ENCODE assay signal across 15 cellular contexts in the genomic region with DNA sequence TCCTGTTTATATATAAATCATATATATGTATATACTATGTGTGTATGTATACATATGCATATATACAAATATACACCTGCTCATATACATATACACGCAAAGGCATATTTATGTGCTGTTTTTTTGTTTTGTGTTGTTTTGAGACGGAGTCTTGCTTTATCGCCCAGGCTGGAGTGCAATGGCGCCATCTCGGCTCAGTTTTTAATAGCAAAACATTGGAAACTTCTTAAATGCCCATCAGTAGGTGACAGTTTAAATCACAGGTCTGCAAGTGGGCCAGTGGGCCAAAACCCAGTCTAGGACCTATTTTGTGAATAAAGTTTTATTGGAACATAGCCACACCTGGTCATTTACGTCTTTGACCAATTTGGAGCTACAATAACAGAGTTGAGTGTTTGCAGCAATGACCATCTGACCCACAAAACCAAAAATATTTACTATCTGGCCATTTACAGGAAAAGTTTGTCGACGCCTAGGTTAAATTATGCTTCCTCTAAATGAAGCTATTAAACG.
DNase-seq lines count a peak whose midpoint lies in the region; ATAC-seq, FAIRE-seq and TF ChIP-seq lines count a peak whose summit lies in the region.
"Had no signal": no experiment of that assay in that cellular context is flagged by ENCODE, and none has a peak within 500 bp of the region (broad histone marks: within the 10 kb centered on the region; RNA-seq: fewer than 3 reads in every experiment).

No MANE protein-coding gene starts in this region.

- ATAC-seq in GM21723 (IDR thresholded peaks at IDR 0.05; ENCODE audit: unreplicated experiment) = no peak
- ATAC-seq: stimulated activated naive CD8-positive, alpha-beta T cell treated with anti-CD3 and anti-CD28 coated beads, Interleukin-15, amount 100 ng/mL, for 72 hours had no signal

- no peak for TF ChIP-seq EP300 in transverse colon (IDR thresholded peaks at IDR 0.05; ENCODE audit: low read depth)

- H3K27me3 ChIP-seq in SJSA1 (replicated peaks) = no peaks in the 10 kb centered on the region
- H3K27me3 ChIP-seq in endothelial cell of umbilical vein (ENCODE audit: control insufficient read depth in 2 of 2, insufficient read depth in 2 of 2, low read length in 2 of 2) = no peaks in the 10 kb centered on the region
- no peaks in the 10 kb centered on the region for H3K27me3 ChIP-seq in transverse colon

- dilution Hi-C loops in endothelial cell of umbilical vein (cut with MboI; ENCODE audit: extremely low pct_ligation_motif_present, low sequenced_read_pairs) = loop anchor here (25.0 kb wide), 1 partner anchor 384 kb away; the partner anchor contains the start of gene IRF2BP2

- no peaks in the 10 kb centered on the region for H3K9me3 Mint-ChIP-seq in nephron

- peak overlapping the region; percentile 68 for H3K9ac ChIP-seq in endothelial cell of umbilical vein (replicated peaks; ENCODE audit: extremely low read depth, insufficient read depth, low read length)

- H3K9me1 ChIP-seq in endothelial cell of umbilical vein (replicated peaks; ENCODE audit: control insufficient read depth, extremely low read depth, insufficient read depth, low read length) = no peaks in the 10 kb centered on the region

- H4K20me1 ChIP-seq in endothelial cell of umbilical vein (replicated peaks; ENCODE audit: control insufficient read depth, extremely low read depth, insufficient read depth, low read length) = no peaks in the 10 kb centered on the region

- WGBS in transverse colon (ENCODE audit: low coverage in 1 of 2), 2 donors = 88 to 89% methylated on average over 9 of the region's 9 CpGs

- H2AFZ ChIP-seq in endothelial cell of umbilical vein (ENCODE audit: low read depth, low read length) = no peak overlapping the region

- DNase-seq in SJSA1 (ENCODE audit: low read depth in 1 of 2, low spot score in 2 of 2) = no peak
- peak; percentile 34 for DNase-seq in endothelial cell of umbilical vein (ENCODE audit: low read depth, low spot score)
- DNase-seq in transverse colon = no peak
- no peak for DNase-seq in HuH-7 (ENCODE audit: low spot score)
- no peak for DNase-seq in activated CD4-positive, alpha-beta T cell treated with anti-CD3 and anti-CD28 coated beads for 48 hours
- DNase-seq: activated T-cell treated with anti-CD3 and anti-CD28 coated beads for 4 hours; Caco-2; hippocampal formation; KG1; mesendoderm; NCI-H1694; NCI-H69; stimulated activated naive CD8-positive, alpha-beta T cell treated with anti-CD3 and anti-CD28 coated beads, Interleukin-15, amount 100 ng/mL, for 72 hours had no signal

- CTCF ChIA-PET in endothelial cell of umbilical vein (lab: Charles Lee) = interaction anchor here (0.7 to 2.3 kb wide), 10 partner anchors 9 to 399 kb away, joined by 3 to 11 read pairs (median 4); no protein-coding TSS in a partner anchor

- in situ Hi-C loops in transverse colon (cut with MboI; ENCODE audit: low pct_ligation_motif_present in 1 of 4, low pct_unique_long_range_greater_than_20kb in 1 of 4, low sequenced_read_pairs in 3 of 4) = no loop called here

- BruUV-seq in endothelial cell of umbilical vein (replicated peaks; lab: Mats Ljungman, UMichigan) = no TSS peak

- no peak for TF ChIP-seq POLR2A in endothelial cell of umbilical vein (IDR thresholded peaks at IDR 0.05; ENCODE audit: low read depth, low read length)
- TF ChIP-seq POLR2A in transverse colon (IDR thresholded peaks at IDR 0.05) = no peak

- peak overlapping the region in 2 of 3 experiments; percentile 70 to 85 for H3K27ac Mint-ChIP-seq in nephron
- H3K27ac Mint-ChIP-seq: stimulated activated naive CD8-positive, alpha-beta T cell treated with anti-CD3 and anti-CD28 coated beads, Interleukin-15, amount 100 ng/mL, for 72 hours had no signal

- no peak overlapping the region for H3K4me3 ChIP-seq in SJSA1
- H3K4me3 ChIP-seq in endothelial cell of umbilical vein (replicated peaks in 1 of 3; ENCODE audit: insufficient read depth in 1 of 3, low read depth in 1 of 3, low read length in 3 of 3) = no peak overlapping the region
- H3K4me3 ChIP-seq in transverse colon = no peak overlapping the region

- H3K4me2 ChIP-seq in endothelial cell of umbilical vein (ENCODE audit: insufficient read depth, low read length) = peak overlapping the region; percentile 19

- H3K36me3 ChIP-seq in SJSA1 (no peaks in the 10 kb centered on the region), endothelial cell of umbilical vein (ENCODE audit: control insufficient read depth in 2 of 2, extremely low read depth in 1 of 2, insufficient read depth in 2 of 2, low read length in 2 of 2) (no peaks in the 10 kb centered on the region), transverse colon (no peaks in the 10 kb centered on the region)

- H3K4me3 Mint-ChIP-seq in nephron = no peak overlapping the region
- H3K4me3 Mint-ChIP-seq: stimulated activated naive CD8-positive, alpha-beta T cell treated with anti-CD3 and anti-CD28 coated beads, Interleukin-15, amount 100 ng/mL, for 72 hours had no signal

- POLR2A ChIA-PET in endothelial cell of umbilical vein (lab: Charles Lee) = no interaction called here

- peak overlapping the region; percentile 41; the same call in 1 of the 2 replicates for H3K27ac ChIP-seq in SJSA1
- H3K27ac ChIP-seq in endothelial cell of umbilical vein (ENCODE audit: insufficient read depth, low read depth, low read length) = peak overlapping the region; percentile 95
- peak overlapping the region; percentile 87 to 94 (median 92) for H3K27ac ChIP-seq in transverse colon

- no peaks in the 10 kb centered on the region for H3K36me3 Mint-ChIP-seq in nephron (ENCODE audit: low read depth)

- H3K4me1 ChIP-seq in SJSA1 (replicated peaks) (peaks cover 27% of the 10 kb centered on the region), endothelial cell of umbilical vein (ENCODE audit: control insufficient read depth, extremely low read depth, insufficient read depth, low read length) (peaks cover 28% of the 10 kb centered on the region), transverse colon (peaks cover 18 to 42% (median 31%) of the 10 kb centered on the region in 4 donors)

- peak; percentile 47 for FAIRE-seq in endothelial cell of umbilical vein (lab: Jason Lieb, UNC)

- TF ChIP-seq CTCF in endothelial cell of umbilical vein (IDR thresholded peaks at IDR 0.05; ENCODE audit: extremely low read depth in 1 of 2, insufficient read depth in 1 of 2, low read depth in 1 of 2, low read length in 2 of 2) = no peak
- no peak for TF ChIP-seq CTCF in nephron (IDR thresholded peaks at IDR 0.05; ENCODE audit: unreplicated experiment in 3 of 3)
- no peak for TF ChIP-seq CTCF in transverse colon (IDR thresholded peaks at IDR 0.05)

- H3K4me1 Mint-ChIP-seq in nephron = peaks cover 37% of the 10 kb centered on the region

- no peaks in the 10 kb centered on the region for H3K27me3 Mint-ChIP-seq in nephron (ENCODE audit: low read depth)
- H3K27me3 Mint-ChIP-seq: stimulated activated naive CD8-positive, alpha-beta T cell treated with anti-CD3 and anti-CD28 coated beads, Interleukin-15, amount 100 ng/mL, for 72 hours had no signal

- intact Hi-C loops in endothelial cell of umbilical vein (cut with micrococcal nuclease) = loop anchor here (2.0 kb wide), 1 partner anchor 16 kb away; no protein-coding TSS in a partner anchor
- intact Hi-C loops in transverse colon (cut with DNase I; ENCODE audit: low total_unique reads) = no loop called here

- H3K9me3 ChIP-seq in SJSA1 (replicated peaks) (no peaks in the 10 kb centered on the region), endothelial cell of umbilical vein (replicated peaks; ENCODE audit: control insufficient read depth, insufficient read depth, low read length) (no peaks in the 10 kb centered on the region), transverse colon (no peaks in the 10 kb centered on the region)
- H3K9me3 ChIP-seq: Caco-2 had no signal

- no peaks in the 10 kb centered on the region for H3K79me2 ChIP-seq in endothelial cell of umbilical vein (ENCODE audit: control insufficient read depth, insufficient read depth, low read length)

TF ChIP-seq in endothelial cell of umbilical vein, 7 proteins besides CTCF, POLR2A, EP300 and RAD21:
- TF ChIP-seq GATA2 (IDR thresholded peaks at IDR 0.05; ENCODE audit: insufficient read depth, insufficient read length, low read depth, low read length) (no peak), EZH2 (IDR thresholded peaks at IDR 0.05; ENCODE audit: borderline replicate concordance, low read depth, low read length, severe bottlenecking) (no peak), POLR2AphosphoS5 (IDR thresholded peaks at IDR 0.05; ENCODE audit: insufficient read depth, low read depth, low read length) (no peak), MYC (IDR thresholded peaks at IDR 0.05; ENCODE audit: low read depth, low read length) (no peak), JUN (IDR thresholded peaks at IDR 0.05; ENCODE audit: borderline replicate concordance, insufficient read depth, insufficient read length, low read depth) (no peak)
- TF ChIP-seq, protein P1, sequence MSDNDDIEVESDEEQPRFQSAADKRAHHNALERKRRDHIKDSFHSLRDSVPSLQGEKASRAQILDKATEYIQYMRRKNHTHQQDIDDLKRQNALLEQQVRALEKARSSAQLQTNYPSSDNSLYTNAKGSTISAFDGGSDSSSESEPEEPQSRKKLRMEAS (IDR thresholded peaks at IDR 0.05; ENCODE audit: insufficient read depth, insufficient read length) = no peak

Comparison
In these comparisons a context has a peak if more than half of its experiments do, and no peak if none do; other contexts are left out.
1. H3K27ac ChIP-seq: peak in every context shown above with its lines; median percentile 95 in endothelial cell of umbilical vein; 92 in transverse colon; 41 in SJSA1.